Comparison of ENCODE assay signal across 20 cellular contexts in genomic region chr11:2570211-2570811, GRCh38.
DNase-seq lines count a peak whose midpoint lies in the region; ATAC-seq and TF ChIP-seq lines count a peak whose summit lies in the region.
"Had no signal": no experiment of that assay in that cellular context is flagged by ENCODE, and none has a peak within 500 bp of the region (broad histone marks: within the 10 kb centered on the region; RNA-seq: fewer than 3 reads in every experiment).

No MANE protein-coding gene starts in this region.

- H3K36me3 ChIP-seq in left ventricle myocardium inferior (peaks cover 6% of the 10 kb centered on the region), mucosa of descending colon (ENCODE audit: low read depth) (no peaks in the 10 kb centered on the region), aorta (ENCODE audit: control insufficient read depth in 1 of 2, insufficient read depth in 2 of 2, low read length in 1 of 2) (no peaks in the 10 kb centered on the region)
- H3K36me3 ChIP-seq: Peyer's patch, SJSA1 had no signal

- ATAC-seq in Right ventricle myocardium superior (ENCODE audit: poor library complexity) (no peak), mucosa of descending colon (no peak), aorta (ENCODE audit: low FRiP score) (no peak), HG02852 (IDR thresholded peaks at IDR 0.05; ENCODE audit: unreplicated experiment) (no peak), GM21367 (IDR thresholded peaks at IDR 0.05; ENCODE audit: unreplicated experiment) (no peak)
- ATAC-seq: A549 had no signal

- 96 to 97% methylated on average over 26 of the region's 26 CpGs for WGBS in aorta, 2 donors

- H3K27me3 ChIP-seq in left ventricle myocardium inferior (ENCODE audit: low read depth) = no peaks in the 10 kb centered on the region
- H3K27me3 ChIP-seq in aorta (ENCODE audit: control insufficient read depth in 1 of 2, insufficient read depth in 2 of 2, low read length in 1 of 2) = no peaks in the 10 kb centered on the region
- H3K27me3 ChIP-seq: Peyer's patch, SJSA1 had no signal

- no peak overlapping the region for H3K4me3 ChIP-seq in left ventricle myocardium inferior
- no peak overlapping the region for H3K4me3 ChIP-seq in mucosa of descending colon
- no peak overlapping the region for H3K4me3 ChIP-seq in aorta (ENCODE audit: low read length in 2 of 2)
- H3K4me3 ChIP-seq: A549, Peyer's patch, SJSA1 had no signal

- H3K4me1 ChIP-seq in left ventricle myocardium inferior (no peaks in the 10 kb centered on the region), mucosa of descending colon (ENCODE audit: low read depth) (peaks cover 10% of the 10 kb centered on the region), aorta (ENCODE audit: control insufficient read depth in 1 of 2, insufficient read depth in 2 of 2, low read length in 2 of 2) (no peaks in the 10 kb centered on the region)
- H3K4me1 ChIP-seq: A549, SJSA1 had no signal

- no peak overlapping the region for H3K27ac ChIP-seq in left ventricle myocardium inferior (replicated peaks)
- H3K27ac ChIP-seq in aorta (ENCODE audit: low read depth in 1 of 2, low read length in 2 of 2) = no peak overlapping the region
- H3K27ac ChIP-seq: A549, Peyer's patch, SJSA1 had no signal

- TF ChIP-seq CTCF in left ventricle myocardium inferior (IDR thresholded peaks at IDR 0.05; ENCODE audit: borderline replicate concordance) (no peak), mucosa of descending colon (IDR thresholded peaks at IDR 0.05) (no peak)

- no peaks in the 10 kb centered on the region for H3K9me3 ChIP-seq in left ventricle myocardium inferior (replicated peaks)
- no peaks in the 10 kb centered on the region for H3K9me3 ChIP-seq in mucosa of descending colon
- H3K9me3 ChIP-seq in aorta (ENCODE audit: control insufficient read depth, low read length) = no peaks in the 10 kb centered on the region
- H3K9me3 ChIP-seq: A549, Caco-2, Peyer's patch had no signal

- intact Hi-C loops in Right ventricle myocardium superior (cut with DNase I) = no loop called here
- intact Hi-C loops in left ventricle myocardium inferior (cut with micrococcal nuclease) = no loop called here
- intact Hi-C loops in cardiac septum (cut with DNase I) = no loop called here
- intact Hi-C loops in mucosa of descending colon (cut with DNase I, micrococcal nuclease) = no loop called here
- intact Hi-C loops in aorta (cut with DNase I) = no loop called here

- DNase-seq in Right ventricle myocardium superior (peak; percentile 23), left ventricle myocardium inferior (no peak), cardiac septum (ENCODE audit: low spot score) (peak; percentile 66), mucosa of descending colon (peak in 2 of 3 donors; percentile 18 to 34), aorta (peak; percentile 30 to 54)
- DNase-seq in activated CD4-positive, alpha-beta T cell treated with anti-CD3 and anti-CD28 coated beads for 48 hours = no peak
- DNase-seq: Caco-2, DMS 273 treated with DMSO at 0.1 percent for 48 hours, DMS79 treated with DMSO at 0.1 percent for 48 hours, Kasumi-1, NCI-H1417, NCI-H1930, NCI-H2227 treated with DMSO at 0.1 percent for 48 hours, NCI-H524, NCI-H82 had no signal

Comparison
In these comparisons a context has a peak if more than half of its experiments do, and no peak if none do; other contexts are left out.
1. DNase-seq: peak in Right ventricle myocardium superior (single experiment), cardiac septum (single experiment), mucosa of descending colon (2 of 3) and aorta (2 of 2); none in left ventricle myocardium inferior (single experiment) and activated CD4-positive, alpha-beta T cell treated with anti-CD3 and anti-CD28 coated beads for 48 hours (single experiment).